ENCODE assay signal across 8 cellular contexts in genomic region chr12:113358381-113359132, GRCh38. TPM values are rescaled to one million over a fixed set of nuclear protein-coding genes. Genes with fewer than 3 reads are reported as not detected.
A peak's percentile ranks its signal among the peaks of the same experiment; 100 is the strongest.
DNase-seq lines count a peak whose midpoint lies in the region; ATAC-seq and TF ChIP-seq lines count a peak whose summit lies in the region.

A gene with protein sequence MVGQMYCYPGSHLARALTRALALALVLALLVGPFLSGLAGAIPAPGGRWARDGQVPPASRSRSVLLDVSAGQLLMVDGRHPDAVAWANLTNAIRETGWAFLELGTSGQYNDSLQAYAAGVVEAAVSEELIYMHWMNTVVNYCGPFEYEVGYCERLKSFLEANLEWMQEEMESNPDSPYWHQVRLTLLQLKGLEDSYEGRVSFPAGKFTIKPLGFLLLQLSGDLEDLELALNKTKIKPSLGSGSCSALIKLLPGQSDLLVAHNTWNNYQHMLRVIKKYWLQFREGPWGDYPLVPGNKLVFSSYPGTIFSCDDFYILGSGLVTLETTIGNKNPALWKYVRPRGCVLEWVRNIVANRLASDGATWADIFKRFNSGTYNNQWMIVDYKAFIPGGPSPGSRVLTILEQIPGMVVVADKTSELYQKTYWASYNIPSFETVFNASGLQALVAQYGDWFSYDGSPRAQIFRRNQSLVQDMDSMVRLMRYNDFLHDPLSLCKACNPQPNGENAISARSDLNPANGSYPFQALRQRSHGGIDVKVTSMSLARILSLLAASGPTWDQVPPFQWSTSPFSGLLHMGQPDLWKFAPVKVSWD (plus strand): TSS chr12:113358587. CDS start chr12:113358601, 14 bp downstream.

- peaks cover 6% of the 10 kb centered on the region for H3K79me2 ChIP-seq in OCI-LY3 (ENCODE audit: low read length)

- peaks cover under 1% of the 10 kb centered on the region for H3K27me3 Mint-ChIP-seq in Calu3 (ENCODE audit: unreplicated experiment)
- peaks cover 2% of the 10 kb centered on the region for H3K27me3 Mint-ChIP-seq in endothelial cell (ENCODE audit: unreplicated experiment)

- H3K4me3 ChIP-seq in OCI-LY3 (ENCODE audit: low read length): peak within 1 kb of the TSS; percentile 91

- H3K4me3 Mint-ChIP-seq in Calu3 (ENCODE audit: low read depth, unreplicated experiment) (peak within 1 kb of the TSS; percentile 75), endothelial cell (ENCODE audit: unreplicated experiment) (peak within 1 kb of the TSS; percentile 89)

- no peaks in the 10 kb centered on the region for H3K36me3 ChIP-seq in OCI-LY3 (replicated peaks; ENCODE audit: low read depth, low read length)

- CTCF ChIA-PET in Calu3 (lab: Charles Lee): interaction anchor here (0.8 kb wide), 2 partner anchors 24 to 60 kb away, joined by 3 to 8 read pairs; partner anchors contain the start of gene SLC8B1

- no peak for TF ChIP-seq CTCF in Calu3 (IDR thresholded peaks at IDR 0.05; ENCODE audit: unreplicated experiment)
- TF ChIP-seq CTCF in OCI-LY3 (IDR thresholded peaks at IDR 0.05; ENCODE audit: low read depth, low read length): no peak
- no peak for TF ChIP-seq CTCF in endothelial cell (IDR thresholded peaks at IDR 0.05; ENCODE audit: unreplicated experiment)

- H3K4me1 ChIP-seq in OCI-LY3 (ENCODE audit: low read length): peaks cover 15% of the 10 kb centered on the region

- peak; percentile 87 for ATAC-seq in GM21390 (IDR thresholded peaks at IDR 0.05; ENCODE audit: unreplicated experiment)

- peak within 1 kb of the TSS; percentile 98 for H3K4me2 ChIP-seq in OCI-LY3 (ENCODE audit: low read length)

- H3K27me3 ChIP-seq in OCI-LY3 (ENCODE audit: low read depth, low read length): no peaks in the 10 kb centered on the region

- H2AFZ ChIP-seq in OCI-LY3 (ENCODE audit: low read depth, low read length): peak within 1 kb of the TSS; percentile 89

- H3K4me1 Mint-ChIP-seq in Calu3 (ENCODE audit: low read depth, unreplicated experiment): peaks cover 13% of the 10 kb centered on the region
- H3K4me1 Mint-ChIP-seq in endothelial cell (ENCODE audit: unreplicated experiment): peaks cover 6% of the 10 kb centered on the region

- DNase-seq in Calu3 (peak; percentile 94), HUDEP-2 (lab: John Stamatoyannopoulos, UW; ENCODE audit: unreplicated experiment in 76 of 76) (peak in 75 of 76 experiments; percentile 34 to 95 (median 87)), endothelial cell (ENCODE audit: low spot score) (peak; percentile 95), middle frontal gyrus (ENCODE audit: extremely low spot score, low spot score) (peak; percentile 90)
- DNase-seq in activated CD8-positive, alpha-beta memory T cell treated with anti-CD3 and anti-CD28 coated beads, Interleukin-2, amount 50 U/mL, for 48 hours: peak; percentile 94
- DNase-seq in stimulated activated CD8-positive, alpha-beta memory T cell treated with anti-CD3 and anti-CD28 coated beads, Interleukin-2, amount 100 ng/mL, for 1 hour (ENCODE audit: low read depth in 2 of 2): peak; percentile 86 to 94

- H3K27ac Mint-ChIP-seq in Calu3 (ENCODE audit: unreplicated experiment) (peak within 1 kb of the TSS; percentile 39), endothelial cell (ENCODE audit: unreplicated experiment) (no peak within 1 kb of the TSS)

- no peaks in the 10 kb centered on the region for H4K20me1 ChIP-seq in OCI-LY3 (ENCODE audit: insufficient read depth, low read length)

- intact Hi-C loops in Calu3 (cut with micrococcal nuclease; ENCODE audit: unreplicated experiment): loop anchor here (5.0 kb wide), 1 partner anchor 161 kb away; no protein-coding TSS in a partner anchor

- no TSS peak for BruUV-seq in Calu3 (replicated peaks; lab: Mats Ljungman, UMichigan)

- H3K9me3 Mint-ChIP-seq in Calu3 (ENCODE audit: low read depth, unreplicated experiment): no peaks in the 10 kb centered on the region
- no peaks in the 10 kb centered on the region for H3K9me3 Mint-ChIP-seq in endothelial cell (ENCODE audit: unreplicated experiment)

- H3K9me3 ChIP-seq in OCI-LY3 (ENCODE audit: insufficient read depth, low read length): no peaks in the 10 kb centered on the region

- H3K9ac ChIP-seq in OCI-LY3 (ENCODE audit: low read length): peak within 1 kb of the TSS; percentile 78

- H3K36me3 Mint-ChIP-seq in Calu3 (ENCODE audit: insufficient read depth, unreplicated experiment) (peaks cover 19% of the 10 kb centered on the region), endothelial cell (ENCODE audit: low read depth, unreplicated experiment) (no peaks in the 10 kb centered on the region)

- H3K27ac ChIP-seq in OCI-LY3 (ENCODE audit: low read length): no peak within 1 kb of the TSS

RNA-seq across cellular contexts. Expression of the gene that starts here (rescaled TPM):
- total RNA-seq in Calu3 (2022): 31.5 and 36.4 TPM in 2 replicates
- 26.6 TPM for total RNA-seq in endothelial cell (ENCODE audit: unreplicated experiment)
